Comparison of ENCODE assay signal across 26 cellular contexts in genomic region chr16:930076-930475, GRCh38. TPM values are rescaled to one million over a fixed set of nuclear protein-coding genes. Genes with fewer than 3 reads are reported as not detected.
"Had no signal": no experiment of that assay in that cellular context is flagged by ENCODE, and none has a peak within 500 bp of the region (broad histone marks: within the 10 kb centered on the region; RNA-seq: fewer than 3 reads in every experiment).

No MANE protein-coding gene starts in this region.

- DNase-seq: heart right ventricle; islet precursor cell; kidney glomerular epithelial cell; left cardiac atrium; lower lobe of right lung; mammary epithelial cell; mesenchymal stem cell; nucleus accumbens; retina; stimulated activated CD4-positive, alpha-beta T cell treated with anti-CD3 and anti-CD28 coated beads, Interleukin-4, amount 100 ng/mL, for 24 hours; stimulated activated naive CD4-positive, alpha-beta T cell treated with Interleukin-2 at 50 U/mL for 16 hours; stimulated activated naive CD8-positive, alpha-beta T cell treated with anti-CD3 and anti-CD28 coated beads, Interleukin-15, amount 100 ng/mL, for 72 hours; substantia nigra; transverse colon had no signal

- H3K4me1 ChIP-seq: heart right ventricle, left lung, lower lobe of right lung, pancreas, prostate gland, transverse colon, upper lobe of left lung had no signal

- H3K4me3 ChIP-seq: heart right ventricle, hepatocyte, left lung, lower lobe of right lung, pancreas, prostate gland, skin epidermis, transverse colon, upper lobe of left lung had no signal

- H3K4me3 Mint-ChIP-seq: naive thymus-derived CD8-positive, alpha-beta T cell; nephron; stimulated activated memory B cell treated with anti-CD40 and anti-IgM and Interleukin-4, amounts not matched to agents 10 μg/mL and 1 μg/mL and 100 μg/mL, for 72 hours; stimulated activated naive CD8-positive, alpha-beta T cell treated with anti-CD3 and anti-CD28 coated beads, Interleukin-15, amount 100 ng/mL, for 72 hours had no signal

- ATAC-seq: heart right ventricle; left cardiac atrium; left lung; lower lobe of right lung; naive thymus-derived CD8-positive, alpha-beta T cell; pancreas; right cardiac atrium; sciatic nerve; stimulated activated memory B cell treated with anti-CD40 and anti-IgM and Interleukin-4, amounts not matched to agents 10 μg/mL and 1 μg/mL and 100 μg/mL, for 72 hours; stimulated activated naive CD8-positive, alpha-beta T cell treated with anti-CD3 and anti-CD28 coated beads, Interleukin-15, amount 100 ng/mL, for 72 hours had no signal

- H3K36me3 ChIP-seq: prostate gland had no signal

- H3K4me1 Mint-ChIP-seq: nephron; stimulated activated memory B cell treated with anti-CD40 and anti-IgM and Interleukin-4, amounts not matched to agents 10 μg/mL and 1 μg/mL and 100 μg/mL, for 72 hours; stimulated activated naive CD8-positive, alpha-beta T cell treated with anti-CD3 and anti-CD28 coated beads, Interleukin-15, amount 100 ng/mL, for 72 hours had no signal

- H3K27me3 ChIP-seq: heart right ventricle, hepatocyte, left lung, pancreas, transverse colon, upper lobe of left lung had no signal

- H3K27me3 Mint-ChIP-seq: naive thymus-derived CD8-positive, alpha-beta T cell; stimulated activated memory B cell treated with anti-CD40 and anti-IgM and Interleukin-4, amounts not matched to agents 10 μg/mL and 1 μg/mL and 100 μg/mL, for 72 hours; stimulated activated naive CD8-positive, alpha-beta T cell treated with anti-CD3 and anti-CD28 coated beads, Interleukin-15, amount 100 ng/mL, for 72 hours had no signal

- H3K27ac Mint-ChIP-seq: naive thymus-derived CD8-positive, alpha-beta T cell; stimulated activated memory B cell treated with anti-CD40 and anti-IgM and Interleukin-4, amounts not matched to agents 10 μg/mL and 1 μg/mL and 100 μg/mL, for 72 hours had no signal

- H3K27ac ChIP-seq: heart right ventricle, hepatocyte, left lung, lower lobe of right lung, pancreas, prostate gland, skin epidermis, transverse colon, upper lobe of left lung had no signal

- H3K9me3 ChIP-seq: lower lobe of right lung, pancreas, prostate gland, transverse colon, upper lobe of left lung had no signal

RNA-seq across cellular contexts. Expression of gene SOX8, which starts 51.5 kb away (rescaled TPM):
- total RNA-seq: osteoblast had no signal
